Comparison of ENCODE assay signal across 13 cellular contexts in genomic region chr1:27562483-27563406, GRCh38. TPM values are rescaled to one million over a fixed set of nuclear protein-coding genes. Genes with fewer than 3 reads are reported as not detected.
A peak's percentile ranks its signal among the peaks of the same experiment; 100 is the strongest.
DNase-seq lines count a peak whose midpoint lies in the region; ATAC-seq, FAIRE-seq and TF ChIP-seq lines count a peak whose summit lies in the region.
"Had no signal": no experiment of that assay in that cellular context is flagged by ENCODE, and none has a peak within 500 bp of the region (broad histone marks: within the 10 kb centered on the region; RNA-seq: fewer than 3 reads in every experiment).

No MANE protein-coding gene starts in this region.

- H3K4me2 ChIP-seq in A549 (peak overlapping the region; percentile 83), hepatocyte (peak overlapping the region; percentile 65)

- FAIRE-seq in A549 (lab: Jason Lieb, UNC) (no peak), D721Med (lab: Jason Lieb, UNC) (no peak)

- TF ChIP-seq EP300 in A549 (IDR thresholded peaks at IDR 0.05): no peak

- WGBS in A549 (ENCODE audit: missing lambda C conversion rate): 90% methylated on average over 10 of the region's 19 CpGs
- WGBS in hepatocyte (ENCODE audit: low lambda C conversion rate, missing lambda C conversion rate): 73% methylated on average over 19 of the region's 19 CpGs

- POLR2A ChIA-PET in A549 (lab: Yijun Ruan, JAX): no interaction called here

- peaks cover 93% of the 10 kb centered on the region for H3K79me2 ChIP-seq in hepatocyte

- no peak for TF ChIP-seq RAD21 in A549 (conservative IDR thresholded peaks at IDR 0.05 in 1 of 2, IDR thresholded peaks at IDR 0.05 in 1 of 2)

- H3K36me3 ChIP-seq in hepatocyte (replicated peaks; ENCODE audit: insufficient read depth, low read depth) (no peaks in the 10 kb centered on the region), rectal smooth muscle tissue (ENCODE audit: control insufficient read depth, insufficient read depth, low read length) (no peaks in the 10 kb centered on the region)

- peaks cover 81% of the 10 kb centered on the region for H3K4me1 ChIP-seq in A549
- H3K4me1 ChIP-seq in hepatocyte (ENCODE audit: insufficient read depth): peaks cover 99% of the 10 kb centered on the region
- peaks cover 83% of the 10 kb centered on the region for H3K4me1 ChIP-seq in rectal smooth muscle tissue (ENCODE audit: control insufficient read depth, insufficient read depth, low read length)
- peaks cover 16% of the 10 kb centered on the region for H3K4me1 ChIP-seq in foreskin keratinocyte

- CTCF ChIA-PET in A549 (lab: Yijun Ruan, JAX): interaction anchor here (2.6 to 18.5 kb wide), 2 partner anchors 12 to 39 kb away, joined by 12 to 314 read pairs; partner anchors contain the start of gene AHDC1

- H3K4me3 ChIP-seq in A549 (no peak overlapping the region), hepatocyte (no peak overlapping the region), rectal smooth muscle tissue (ENCODE audit: low read length) (peak overlapping the region; percentile 10)
- H3K4me3 ChIP-seq: mucosa of descending colon, SJCRH30 had no signal

- H3K27me3 ChIP-seq in hepatocyte (no peaks in the 10 kb centered on the region), rectal smooth muscle tissue (ENCODE audit: control insufficient read depth, insufficient read depth, low read length) (no peaks in the 10 kb centered on the region), foreskin keratinocyte (no peaks in the 10 kb centered on the region)
- H3K27me3 ChIP-seq: SJCRH30 had no signal

- peak overlapping the region; percentile 85 for H3K27ac ChIP-seq in A549
- H3K27ac ChIP-seq in angular gyrus (ENCODE audit: low read depth, low read length): peak overlapping the region; percentile 82
- peak overlapping the region; percentile 94 for H3K27ac ChIP-seq in hepatocyte
- H3K27ac ChIP-seq in rectal smooth muscle tissue (ENCODE audit: low read depth, low read length): peak overlapping the region; percentile 72
- H3K27ac ChIP-seq in foreskin keratinocyte: no peak overlapping the region
- H3K27ac ChIP-seq: SJCRH30 had no signal

- no peak for TF ChIP-seq CTCF in A549 (IDR thresholded peaks at IDR 0.05)
- TF ChIP-seq CTCF in hepatocyte (IDR thresholded peaks at IDR 0.05; ENCODE audit: poor library complexity): no peak
- TF ChIP-seq CTCF in D721Med (IDR thresholded peaks at IDR 0.05; ENCODE audit: insufficient read depth, missing control alignments): no peak
- no peak for TF ChIP-seq CTCF in omental fat pad (IDR thresholded peaks at IDR 0.05)
- no peak for TF ChIP-seq CTCF in foreskin keratinocyte (conservative IDR thresholded peaks at IDR 0.05)

- H2AFZ ChIP-seq in hepatocyte: no peak overlapping the region

- ATAC-seq in A549: no peak
- ATAC-seq in omental fat pad (ENCODE audit: low FRiP score): no peak
- no peak for ATAC-seq in foreskin keratinocyte
- ATAC-seq: activated naive CD8-positive, alpha-beta T cell treated with anti-CD3 and anti-CD28 coated beads, Interleukin-2, amount 50 U/mL, for 24 hours had no signal

- peaks cover 27% of the 10 kb centered on the region for H4K20me1 ChIP-seq in hepatocyte (ENCODE audit: insufficient read depth, poor library complexity, severe bottlenecking)

- DNase-seq in A549 (ENCODE audit: low read depth in 1 of 2, low spot score in 1 of 2): no peak
- peak; percentile 7 for DNase-seq in hepatocyte (ENCODE audit: low spot score)
- DNase-seq in D721Med (ENCODE audit: insufficient read length, low spot score): no peak
- no peak for DNase-seq in omental fat pad (ENCODE audit: low spot score)
- DNase-seq in NCI-H2196 (lab: John Stamatoyannopoulos, UW; ENCODE audit: unreplicated experiment): no peak
- DNase-seq in foreskin keratinocyte: no peak
- DNase-seq: activated CD4-positive, alpha-beta memory T cell treated with anti-CD3 and anti-CD28 coated beads for 36 hours; activated naive CD8-positive, alpha-beta T cell treated with anti-CD3 and anti-CD28 coated beads, Interleukin-2, amount 50 U/mL, for 24 hours; NCI-H2081 treated with DMSO at 0.1 percent for 48 hours; SJCRH30 had no signal

- H3K9ac ChIP-seq in rectal smooth muscle tissue (ENCODE audit: low read length): peak overlapping the region; percentile 13

- H3K9me3 ChIP-seq in A549 (no peaks in the 10 kb centered on the region), hepatocyte (ENCODE audit: low read depth) (no peaks in the 10 kb centered on the region)
- H3K9me3 ChIP-seq: mucosa of descending colon, SJCRH30 had no signal

- no peaks in the 10 kb centered on the region for H3K9me2 ChIP-seq in hepatocyte (replicated peaks; ENCODE audit: insufficient read depth)

- no peak for TF ChIP-seq POLR2A in A549 (IDR thresholded peaks at IDR 0.05; ENCODE audit: low read length)

TF ChIP-seq in A549, 52 proteins besides CTCF, POLR2A, EP300 and RAD21:
- TF ChIP-seq ZC3H11A (IDR thresholded peaks at IDR 0.05) (no peak), FOSL2 (IDR thresholded peaks at IDR 0.05) (no peak), FOSL2 (CRISPR knock-in tag; IDR thresholded peaks at IDR 0.05) (no peak)

RNA-seq across cellular contexts. Expression of gene AHDC1, which starts 41.2 kb away (rescaled TPM):
- polyA plus RNA-seq in A549 (2011; rRNA removed) (1.3 and 2.6 TPM in 2 replicates), A549 (2017; fragmentation: RNase III; extraction: RNeasy Plus Mini Kit Qiagen cat#74134 plus additional on column Dnase treatment) (9.8 to 11.5 TPM (median 10.0 TPM) in 3 replicates), hepatocyte (12.2 and 14.4 TPM in 2 replicates), foreskin keratinocyte (4.0 and 5.4 TPM in 2 replicates)
- polyA plus RNA-seq in A549 (2012; cell fraction: cytosol; rRNA removed): 5.0 and 6.2 TPM in 2 replicates
- 12.9 and 17.1 TPM in 2 replicates for polyA plus RNA-seq in A549 (2012; cell fraction: nucleus; rRNA removed)
- polyA minus RNA-seq in A549 (2011; rRNA and poly(A)+ RNA removed): 2.9 and 3.6 TPM in 2 replicates
- total RNA-seq in hepatocyte (6.7 and 13.3 TPM in 2 replicates), omental fat pad (10 to 100 TPM in 1 of 4 donors, 1 to 10 TPM in 3; 7.5 to 12.9 (median 8.2) TPM), foreskin keratinocyte (12.1 and 14.8 TPM in 2 replicates)
